Comparison of ENCODE assay signal across 8 cellular contexts in the genomic region with DNA sequence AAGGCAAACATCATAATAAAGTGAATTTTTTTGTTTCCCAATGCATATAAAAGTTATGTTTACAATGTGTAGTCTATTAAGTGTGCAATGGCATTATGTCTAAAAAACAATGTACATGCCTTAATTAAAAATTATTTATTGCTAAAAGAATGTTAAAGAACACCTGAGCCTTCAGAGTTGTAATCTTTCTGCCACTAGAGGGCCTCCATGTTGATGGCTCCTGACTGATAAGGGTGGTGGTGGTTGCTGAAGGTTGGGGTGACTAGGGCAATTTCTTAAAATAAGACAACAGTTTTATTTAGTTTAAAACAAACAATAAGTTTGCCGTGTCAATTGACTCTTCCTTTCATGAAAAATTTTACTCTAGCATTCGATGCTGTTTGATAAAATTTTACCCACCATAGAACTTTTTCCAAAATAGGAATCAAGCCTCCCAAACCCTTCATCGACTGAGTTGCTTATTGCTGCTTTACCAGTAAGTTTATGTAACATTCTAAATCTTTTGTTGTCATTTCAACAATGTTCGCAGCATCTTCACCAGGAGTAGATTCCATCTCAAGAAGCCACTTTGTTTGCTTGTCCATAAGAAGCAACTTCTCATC. TPM values are rescaled to one million over a fixed set of nuclear protein-coding genes. Genes with fewer than 3 reads are reported as not detected.
A peak's percentile ranks its signal among the peaks of the same experiment; 100 is the strongest.
DNase-seq lines count a peak whose midpoint lies in the region; ATAC-seq and TF ChIP-seq lines count a peak whose summit lies in the region.

No MANE protein-coding gene starts in this region.

- H3K27me3 ChIP-seq in osteoblast (ENCODE audit: insufficient read depth, low read length): no peaks in the 10 kb centered on the region

- H3K36me3 Mint-ChIP-seq in T-helper 2 cell treated with Interferon-gamma antibody and Interleukin-4, amounts not matched to agents 5 μg/mL and 100 μg/mL, for 36 hours (ENCODE audit: low read depth): peaks cover 6% of the 10 kb centered on the region

- no peaks in the 10 kb centered on the region for H3K36me3 ChIP-seq in osteoblast (ENCODE audit: insufficient read depth, low read length)

- H3K4me3 ChIP-seq in NB4 (ENCODE audit: low read depth, low read length) (no peak overlapping the region), osteoblast (ENCODE audit: insufficient read depth, low read length) (no peak overlapping the region), coronary artery (no peak overlapping the region)

- H4K20me1 ChIP-seq in osteoblast (ENCODE audit: insufficient read depth, low read length): peaks cover 57% of the 10 kb centered on the region

- no peaks in the 10 kb centered on the region for H3K27me3 Mint-ChIP-seq in T-helper 2 cell treated with Interferon-gamma antibody and Interleukin-4, amounts not matched to agents 5 μg/mL and 100 μg/mL, for 36 hours (ENCODE audit: low read depth)

- no peak overlapping the region for H3K27ac ChIP-seq in osteoblast (ENCODE audit: low read depth, low read length)
- H3K27ac ChIP-seq in coronary artery: no peak overlapping the region

- no peak overlapping the region for H3K27ac Mint-ChIP-seq in T-helper 2 cell treated with Interferon-gamma antibody and Interleukin-4, amounts not matched to agents 5 μg/mL and 100 μg/mL, for 36 hours

- intact Hi-C loops in posterior vena cava (cut with DNase I): no loop called here

- H3K79me2 ChIP-seq in osteoblast (ENCODE audit: insufficient read depth, low read length): peaks cover 82% of the 10 kb centered on the region

- TF ChIP-seq CTCF in NB4 (IDR thresholded peaks at IDR 0.05; ENCODE audit: low read depth, low read length): peak; percentile 71
- peak; percentile 63 for TF ChIP-seq CTCF in osteoblast (IDR thresholded peaks at IDR 0.05; ENCODE audit: extremely low read depth, low read depth, low read length)
- no peak for TF ChIP-seq CTCF in coronary artery (IDR thresholded peaks at IDR 0.05)

- TF ChIP-seq POLR2A in NB4 (IDR thresholded peaks at IDR 0.05; ENCODE audit: extremely low read depth, insufficient read length): no peak

- ATAC-seq in GM19328 (IDR thresholded peaks at IDR 0.05; ENCODE audit: unreplicated experiment): no peak

- no peak overlapping the region for H3K4me2 ChIP-seq in osteoblast (ENCODE audit: insufficient read depth, low read length)

- no peaks in the 10 kb centered on the region for H3K9me3 ChIP-seq in osteoblast (ENCODE audit: low read depth, low read length)

- H3K9me3 Mint-ChIP-seq in T-helper 2 cell treated with Interferon-gamma antibody and Interleukin-4, amounts not matched to agents 5 μg/mL and 100 μg/mL, for 36 hours: no peaks in the 10 kb centered on the region

- no peak overlapping the region for H3K4me3 Mint-ChIP-seq in T-helper 2 cell treated with Interferon-gamma antibody and Interleukin-4, amounts not matched to agents 5 μg/mL and 100 μg/mL, for 36 hours

- no peak overlapping the region for H2AFZ ChIP-seq in osteoblast (ENCODE audit: low read length)

- H3K4me1 ChIP-seq in osteoblast (ENCODE audit: insufficient read depth, low read length): no peaks in the 10 kb centered on the region

- H3K4me1 Mint-ChIP-seq in T-helper 2 cell treated with Interferon-gamma antibody and Interleukin-4, amounts not matched to agents 5 μg/mL and 100 μg/mL, for 36 hours (ENCODE audit: low read depth): peaks cover 16% of the 10 kb centered on the region

- peak in 3 of 5 experiments; percentile 9 to 63 (median 11) for DNase-seq in T-helper 2 cell
- no peak for DNase-seq in T-helper 2 cell treated with Interferon-gamma antibody and Interleukin-4, amounts not matched to agents 5 μg/mL and 100 μg/mL, for 36 hours (ENCODE audit: low spot score)
- DNase-seq in NB4 (ENCODE audit: low read depth): peak; percentile 51
- peak; percentile 32 for DNase-seq in central memory CD4-positive, alpha-beta T cell
- DNase-seq in osteoblast (ENCODE audit: insufficient read length, low spot score, missing footprints): peak; percentile 26
- no peak for DNase-seq in coronary artery (ENCODE audit: low spot score)
- no peak for DNase-seq in posterior vena cava (ENCODE audit: low spot score)

RNA-seq across cellular contexts. Expression of gene MAP3K2, which starts 32.3 kb away (rescaled TPM):
- total RNA-seq in osteoblast (64.1 and 65.4 TPM in 2 replicates), posterior vena cava (10 to 100 TPM; 63.9 to 68.5 TPM)

Comparison
In these comparisons a context has a peak if more than half of its experiments do, and no peak if none do; other contexts are left out.
1. DNase-seq: peak in T-helper 2 cell (3 of 5), NB4 (single experiment), central memory CD4-positive, alpha-beta T cell (single experiment) and osteoblast (single experiment); none in T-helper 2 cell treated with Interferon-gamma antibody and Interleukin-4, amounts not matched to agents 5 μg/mL and 100 μg/mL, for 36 hours (single experiment), coronary artery (single experiment) and posterior vena cava (single experiment).